In genomic region chr4:147571021-147571770, GRCh38 we compare ENCODE assay signal across 23 cellular contexts.
"Had no signal": no experiment of that assay in that cellular context is flagged by ENCODE, and none has a peak within 500 bp of the region (broad histone marks: within the 10 kb centered on the region; RNA-seq: fewer than 3 reads in every experiment).

No MANE protein-coding gene starts in this region.

- H3K27me3 Mint-ChIP-seq: type B pancreatic cell had no signal

- H3K27ac ChIP-seq: adrenal gland, coronary artery had no signal

- DNase-seq: activated CD4-positive, alpha-beta T cell treated with anti-CD3 and anti-CD28 coated beads for 4 hours; activated CD4-positive, alpha-beta T cell treated with anti-CD3 and anti-CD28 coated beads, Interleukin-2, amount 50 U/mL, for 48 hours; activated CD4-positive, CD25-positive, alpha-beta regulatory T cell; activated CD8-positive, alpha-beta memory T cell treated with anti-CD3 and anti-CD28 coated beads, Interleukin-2, amount 50 U/mL, for 48 hours; activated naive CD4-positive, alpha-beta T cell; activated T-cell treated with anti-CD3 and anti-CD28 coated beads, Interleukin-2, amount 50 U/mL, for 4 hours; adrenal gland; cerebellar nuclear complex; foreskin melanocyte; hypothalamus; mucosa of descending colon; nephron progenitor cell; posterior cingulate gyrus; stimulated activated CD4-positive, alpha-beta T cell treated with anti-CD3 and anti-CD28 coated beads, Interleukin-15, amount 100 ng/mL, for 24 hours had no signal

- H3K27me3 ChIP-seq: adrenal gland had no signal

- H3K4me1 ChIP-seq: adrenal gland had no signal

- H3K36me3 ChIP-seq: adrenal gland had no signal

- H3K4me1 Mint-ChIP-seq: memory B cell; stimulated activated memory B cell treated with anti-CD40 and anti-IgM and Interleukin-4, amounts not matched to agents 10 μg/mL and 1 μg/mL and 100 μg/mL, for 72 hours had no signal

- H3K27ac Mint-ChIP-seq: activated naive CD8-positive, alpha-beta T cell; activated T-helper 2 cell treated with anti-CD3 and anti-CD28 coated beads, Interferon-gamma antibody, Interleukin-2, Interleukin-4, amounts not matched to agents 10 μg/mL and 5 μg/mL and 100 μg/mL, durations not matched to agents 14 hours and 24 hours and 36 hours; memory B cell; stimulated activated memory B cell treated with anti-CD40 and anti-IgM and Interleukin-4, amounts not matched to agents 10 μg/mL and 1 μg/mL and 100 μg/mL, for 72 hours; T-helper 1 cell treated with Interleukin-12 subunit alpha and Interleukin-12 subunit beta and Interleukin-4 antibody, amounts not matched to agents 30 μg/mL and 1 μg/mL, for 36 hours; type B pancreatic cell had no signal

- H3K9me3 ChIP-seq: adrenal gland, mucosa of descending colon had no signal

- H3K9me3 Mint-ChIP-seq: activated T-cell treated with anti-CD3 and anti-CD28 coated beads, Interleukin-2, amount 50 U/mL, for 4 hours; activated T-helper 2 cell treated with anti-CD3 and anti-CD28 coated beads, Interferon-gamma antibody, Interleukin-2, Interleukin-4, amounts not matched to agents 10 μg/mL and 5 μg/mL and 100 μg/mL, durations not matched to agents 14 hours and 24 hours and 36 hours; nephron progenitor cell; stimulated activated memory B cell treated with anti-CD40 and anti-IgM and Interleukin-4, amounts not matched to agents 10 μg/mL and 1 μg/mL and 100 μg/mL, for 72 hours; T-helper 1 cell treated with Interleukin-12 subunit alpha and Interleukin-12 subunit beta and Interleukin-4 antibody, amounts not matched to agents 30 μg/mL and 1 μg/mL, for 36 hours had no signal

- H3K36me3 Mint-ChIP-seq: activated naive CD8-positive, alpha-beta T cell; memory B cell; stimulated activated memory B cell treated with anti-CD40 and anti-IgM and Interleukin-4, amounts not matched to agents 10 μg/mL and 1 μg/mL and 100 μg/mL, for 72 hours; type B pancreatic cell had no signal

- ATAC-seq: activated T-cell treated with anti-CD3 and anti-CD28 coated beads, Interleukin-2, amount 50 U/mL, for 4 hours; mucosa of descending colon; sciatic nerve; stimulated activated memory B cell treated with anti-CD40 and anti-IgM and Interleukin-4, amounts not matched to agents 10 μg/mL and 1 μg/mL and 100 μg/mL, for 72 hours had no signal

- H3K4me3 Mint-ChIP-seq: activated naive CD8-positive, alpha-beta T cell; activated T-cell treated with anti-CD3 and anti-CD28 coated beads, Interleukin-2, amount 50 U/mL, for 4 hours; memory B cell; nephron progenitor cell; stimulated activated memory B cell treated with anti-CD40 and anti-IgM and Interleukin-4, amounts not matched to agents 10 μg/mL and 1 μg/mL and 100 μg/mL, for 72 hours; T-helper 1 cell treated with Interleukin-12 subunit alpha and Interleukin-12 subunit beta and Interleukin-4 antibody, amounts not matched to agents 30 μg/mL and 1 μg/mL, for 36 hours; type B pancreatic cell had no signal

- H3K4me3 ChIP-seq: adrenal gland, coronary artery, mucosa of descending colon, smooth muscle cell had no signal

- H3K4me2 ChIP-seq: smooth muscle cell had no signal
